Comparison of ENCODE assay signal across 10 cellular contexts in the genomic region with DNA sequence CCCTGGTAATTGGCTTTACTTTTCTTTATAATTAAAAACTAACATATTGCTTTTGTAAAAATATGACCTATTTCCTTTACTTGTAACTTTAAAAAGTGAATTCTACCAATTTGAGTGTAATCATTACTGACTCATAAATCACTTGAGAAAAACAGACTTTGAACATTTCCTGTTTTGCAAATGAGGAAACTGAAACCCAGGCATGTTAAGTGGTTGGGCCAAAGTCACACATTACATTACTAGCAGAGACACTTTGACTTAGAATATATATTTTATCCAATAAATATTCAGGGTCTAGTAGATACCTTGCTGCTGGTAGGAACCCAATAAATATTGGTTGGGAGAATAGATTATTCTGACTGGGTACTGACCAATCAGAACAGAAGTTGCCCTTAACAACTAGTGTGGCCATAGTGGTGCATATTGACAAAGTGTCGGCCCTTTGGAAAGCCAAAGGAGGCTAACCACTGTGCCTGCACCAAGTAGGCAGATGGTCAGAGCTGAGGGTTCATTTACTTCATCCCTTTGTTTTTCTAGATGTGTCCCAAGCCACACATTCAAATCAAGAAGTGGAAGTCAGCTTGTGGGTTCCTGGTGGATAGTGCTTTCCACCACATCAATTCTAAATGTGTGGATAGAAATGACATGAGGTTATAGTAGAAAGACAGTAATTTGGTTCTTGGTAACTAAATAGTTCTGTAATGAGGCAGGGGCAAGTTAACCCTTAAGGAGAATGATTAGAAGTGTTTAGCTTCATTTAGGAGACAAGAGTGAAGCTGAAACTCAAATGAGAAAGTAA.
DNase-seq lines count a peak whose midpoint lies in the region; ATAC-seq, FAIRE-seq and TF ChIP-seq lines count a peak whose summit lies in the region.
"Had no signal": no experiment of that assay in that cellular context is flagged by ENCODE, and none has a peak within 500 bp of the region (broad histone marks: within the 10 kb centered on the region; RNA-seq: fewer than 3 reads in every experiment).

No MANE protein-coding gene starts in this region.

- DNase-seq in SIG-M5 treated with dmso at 0.1 percent for 504 hours (lab: John Stamatoyannopoulos, UW; ENCODE audit: unreplicated experiment) (peak; percentile 46), SIG-M5 (lab: John Stamatoyannopoulos, UW) (no peak), NOMO-1 treated with dmso at 0.1 percent for 144 hours (lab: John Stamatoyannopoulos, UW; ENCODE audit: unreplicated experiment) (peak; percentile 64), pancreas (no peak), germinal center (ENCODE audit: low spot score) (no peak), RPMI8226 (no peak), GM19240 (ENCODE audit: insufficient read length, low spot score) (no peak)

- H3K4me3 ChIP-seq in pancreas = no peak overlapping the region

- no peaks in the 10 kb centered on the region for H3K4me1 ChIP-seq in pancreas

- no peak for TF ChIP-seq CTCF in pancreas (IDR thresholded peaks at IDR 0.05)

- H3K36me3 ChIP-seq in pancreas = no peaks in the 10 kb centered on the region
- H3K36me3 ChIP-seq: neutrophil had no signal

- FAIRE-seq in pancreas (lab: Jason Lieb, UNC) = peak; percentile 5

- no peak overlapping the region for H3K27ac ChIP-seq in pancreas
- H3K27ac ChIP-seq: 22Rv1, neutrophil had no signal

- 50 to 75% methylated on average over 1 of the region's 1 CpG for WGBS in pancreas, 2 donors

- intact Hi-C loops in pancreas (cut with DNase I) = no loop called here

- H3K9me3 ChIP-seq in pancreas = no peaks in the 10 kb centered on the region
- H3K9me3 ChIP-seq: neutrophil had no signal

- ATAC-seq in HG02763 (IDR thresholded peaks at IDR 0.05; ENCODE audit: unreplicated experiment) (peak; percentile 81), pancreas (peak in 1 of 4 donors; percentile 50)

- H3K27me3 ChIP-seq in pancreas = no peaks in the 10 kb centered on the region
- H3K27me3 ChIP-seq: neutrophil had no signal

Comparison
In these comparisons a context has a peak if more than half of its experiments do, and no peak if none do; other contexts are left out.
1. DNase-seq: peak in SIG-M5 treated with dmso at 0.1 percent for 504 hours (single experiment) and NOMO-1 treated with dmso at 0.1 percent for 144 hours (single experiment); none in SIG-M5 (single experiment), pancreas (0 of 6), germinal center (single experiment), RPMI8226 (single experiment) and GM19240 (single experiment).